In the genomic region with DNA sequence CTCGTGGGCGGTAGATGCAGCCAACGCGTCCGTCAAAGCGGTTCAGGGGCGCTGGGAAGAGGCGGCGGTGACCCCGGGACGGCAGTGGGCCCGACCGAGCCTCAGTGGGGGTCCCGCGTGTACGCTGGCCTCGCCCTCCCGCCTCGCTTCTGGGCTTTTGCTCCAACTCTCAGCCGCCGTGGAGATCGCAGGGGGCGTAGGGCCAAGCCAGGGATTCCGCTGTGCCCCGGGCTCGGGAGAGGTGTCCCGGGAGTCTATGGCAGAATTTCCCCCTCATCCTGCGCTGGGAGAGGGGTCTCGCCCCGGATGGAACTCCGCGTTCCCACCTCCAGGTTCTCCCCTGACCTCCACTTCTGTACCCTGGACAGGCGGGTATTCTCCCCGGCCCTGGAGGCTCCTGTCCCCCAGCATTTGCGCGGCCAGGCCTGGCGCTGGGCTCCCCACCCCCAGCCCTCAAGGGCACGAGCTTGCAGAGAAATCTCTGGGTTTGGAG, we compare ENCODE assay signal across 1 cellular context.
TF ChIP-seq lines count a peak whose summit lies in the region.

No MANE protein-coding gene starts in this region.

TF ChIP-seq in IMR-90, 13 proteins besides CTCF, POLR2A, EP300 and RAD21 (continued from another document):
- TF ChIP-seq ELK1 (IDR thresholded peaks at IDR 0.05; ENCODE audit: borderline replicate concordance, low read depth, low read length): no peak
- TF ChIP-seq NFE2L2 (IDR thresholded peaks at IDR 0.05; ENCODE audit: low read depth, low read length): no peak
- TF ChIP-seq SMC3 (IDR thresholded peaks at IDR 0.05; ENCODE audit: low read depth, low read length): no peak
- TF ChIP-seq RCOR1 (IDR thresholded peaks at IDR 0.05; ENCODE audit: insufficient replicate concordance, low read length): no peak
- TF ChIP-seq FOS (IDR thresholded peaks at IDR 0.05; ENCODE audit: low read depth, low read length): no peak
- no peak for TF ChIP-seq BHLHE40 (IDR thresholded peaks at IDR 0.05; ENCODE audit: low read depth, low read length)
